8 cellular contexts compared by ENCODE assay signal in genomic region chrX:65596270-65596669, GRCh38.
A peak's percentile ranks its signal among the peaks of the same experiment; 100 is the strongest.
DNase-seq lines count a peak whose midpoint lies in the region; ATAC-seq and TF ChIP-seq lines count a peak whose summit lies in the region.

No MANE protein-coding gene starts in this region.

- H3K27ac ChIP-seq in right atrium auricular region = peak overlapping the region; percentile 75 to 87

- no peaks in the 10 kb centered on the region for H3K9me3 ChIP-seq in right atrium auricular region

- peak; percentile 37 for DNase-seq in GM12864 (ENCODE audit: low read depth)
- DNase-seq in NOMO-1 (lab: John Stamatoyannopoulos, UW; ENCODE audit: unreplicated experiment in 2 of 2) = peak; percentile 67 to 90
- peak; percentile 80 for DNase-seq in activated effector memory CD4-positive, alpha-beta T cell treated with anti-CD3 and anti-CD28 coated beads, Interleukin-2, amount 50 U/mL, for 16 hours
- no peak for DNase-seq in right atrium auricular region (ENCODE audit: low spot score)
- peak; percentile 18 to 24 for DNase-seq in stimulated activated CD8-positive, alpha-beta memory T cell treated with anti-CD3 and anti-CD28 coated beads, Interleukin-7, amount 100 ng/mL, for 1 hour (ENCODE audit: low read depth in 2 of 2)
- no peak for DNase-seq in NCI-H510A (lab: John Stamatoyannopoulos, UW)
- no peak for DNase-seq in GF-D8 (lab: John Stamatoyannopoulos, UW)

- no peaks in the 10 kb centered on the region for H3K36me3 ChIP-seq in right atrium auricular region

- H3K4me3 ChIP-seq in GM12864 (ENCODE audit: low read depth, low read length) = no peak overlapping the region; the same call in 1 of the 2 replicates
- H3K4me3 ChIP-seq in right atrium auricular region = no peak overlapping the region

- no peaks in the 10 kb centered on the region for H3K27me3 ChIP-seq in right atrium auricular region

- TF ChIP-seq CTCF in GM12864 (IDR thresholded peaks at IDR 0.05; ENCODE audit: low read depth, low read length, missing control alignments) (no peak), right atrium auricular region (IDR thresholded peaks at IDR 0.05) (no peak)

- peaks cover 0 to 23% of the 10 kb centered on the region in 2 donors for H3K4me1 ChIP-seq in right atrium auricular region

- ATAC-seq in HG02610 (IDR thresholded peaks at IDR 0.05; ENCODE audit: unreplicated experiment) = peak; percentile 70

Comparison
In these comparisons a context has a peak if more than half of its experiments do, and no peak if none do; other contexts are left out.
1. DNase-seq: peak in GM12864 (single experiment), NOMO-1 (2 of 2), activated effector memory CD4-positive, alpha-beta T cell treated with anti-CD3 and anti-CD28 coated beads, Interleukin-2, amount 50 U/mL, for 16 hours (single experiment) and stimulated activated CD8-positive, alpha-beta memory T cell treated with anti-CD3 and anti-CD28 coated beads, Interleukin-7, amount 100 ng/mL, for 1 hour (2 of 2); none in right atrium auricular region (single experiment), NCI-H510A (single experiment) and GF-D8 (single experiment).